In the genomic region with DNA sequence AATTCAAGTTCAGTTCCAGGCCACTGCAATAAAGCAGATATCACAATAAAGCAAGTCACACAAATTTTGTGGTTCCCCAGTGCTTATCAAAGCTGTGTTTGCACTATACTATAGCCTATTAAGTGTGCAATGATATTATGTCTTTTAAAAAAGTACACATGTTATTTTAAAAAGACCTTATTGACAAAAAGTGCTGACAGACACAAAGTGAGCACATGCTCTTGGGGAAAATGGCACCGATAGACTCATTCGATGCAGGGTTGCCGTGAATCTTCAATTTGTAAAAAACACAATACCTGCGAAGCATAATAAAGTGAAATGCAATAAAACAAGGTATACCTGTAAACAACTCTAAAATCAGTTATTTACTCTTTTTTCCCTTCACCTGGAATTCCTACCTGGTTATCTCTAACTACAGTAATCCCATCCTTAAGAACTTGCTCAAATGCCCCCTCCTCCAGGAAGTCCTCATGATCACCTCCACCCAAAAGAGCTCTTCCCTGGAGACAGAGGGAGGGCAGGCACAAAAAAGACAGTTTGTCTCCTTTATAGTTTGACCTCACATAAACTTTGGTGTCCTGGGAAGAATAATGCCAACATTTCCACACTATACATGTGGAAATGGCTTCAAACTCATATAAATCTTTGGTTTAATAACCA, we compare ENCODE assay signal across 22 cellular contexts. TPM values are rescaled to one million over a fixed set of nuclear protein-coding genes. Genes with fewer than 3 reads are reported as not detected.
A peak's percentile ranks its signal among the peaks of the same experiment; 100 is the strongest.
DNase-seq lines count a peak whose midpoint lies in the region; ATAC-seq and TF ChIP-seq lines count a peak whose summit lies in the region.
"Had no signal": no experiment of that assay in that cellular context is flagged by ENCODE, and none has a peak within 500 bp of the region (broad histone marks: within the 10 kb centered on the region; RNA-seq: fewer than 3 reads in every experiment).

No MANE protein-coding gene starts in this region.

- peak overlapping the region; percentile 82 for H3K4me2 ChIP-seq in GM23248 (ENCODE audit: unreplicated experiment)
- H3K4me2 ChIP-seq in osteoblast (ENCODE audit: insufficient read depth, low read length) = peak overlapping the region; percentile 64
- H3K4me2 ChIP-seq in GM23338 = no peak overlapping the region
- H3K4me2 ChIP-seq: BLaER1, KMS-11 had no signal

- H3K36me3 Mint-ChIP-seq in glutamatergic neuron (ENCODE audit: unreplicated experiment) = no peaks in the 10 kb centered on the region
- 0 out of 3 replicates have a peak, but pooled peaks cover 6% of the 10 kb centered on the region for H3K36me3 Mint-ChIP-seq in GM23338 (ENCODE audit: low read depth)
- no peaks in the 10 kb centered on the region for H3K36me3 Mint-ChIP-seq in activated T-helper 2 cell treated with anti-CD3 and anti-CD28 coated beads, Interferon-gamma antibody, Interleukin-2, Interleukin-4, amounts not matched to agents 10 μg/mL and 5 μg/mL and 100 μg/mL, durations not matched to agents 14 hours and 24 hours and 36 hours (ENCODE audit: low read depth)

- WGBS in GM23248 (ENCODE audit: low coverage in 1 of 2, low lambda C conversion rate in 2 of 2, missing lambda C conversion rate in 2 of 2), 2 experiments = 70 to 73% methylated on average over 4 of the region's 4 CpGs

- H3K27ac Mint-ChIP-seq in glutamatergic neuron (ENCODE audit: unreplicated experiment) (no peak overlapping the region), GM23338 (no peak overlapping the region)
- no peak overlapping the region for H3K27ac Mint-ChIP-seq in activated T-helper 2 cell treated with anti-CD3 and anti-CD28 coated beads, Interferon-gamma antibody, Interleukin-2, Interleukin-4, amounts not matched to agents 10 μg/mL and 5 μg/mL and 100 μg/mL, durations not matched to agents 14 hours and 24 hours and 36 hours
- H3K27ac Mint-ChIP-seq: CD4-positive, alpha-beta T cell had no signal

- H3K4me1 Mint-ChIP-seq in glutamatergic neuron (ENCODE audit: low read depth, unreplicated experiment) (peaks cover 6% of the 10 kb centered on the region), GM23338 (peaks cover 31% of the 10 kb centered on the region)
- H3K4me1 Mint-ChIP-seq in activated T-helper 2 cell treated with anti-CD3 and anti-CD28 coated beads, Interferon-gamma antibody, Interleukin-2, Interleukin-4, amounts not matched to agents 10 μg/mL and 5 μg/mL and 100 μg/mL, durations not matched to agents 14 hours and 24 hours and 36 hours (ENCODE audit: low read depth) = no peaks in the 10 kb centered on the region

- H3K36me3 ChIP-seq in GM23248 (ENCODE audit: low read depth) = no peaks in the 10 kb centered on the region
- no peaks in the 10 kb centered on the region for H3K36me3 ChIP-seq in adipocyte (ENCODE audit: control insufficient read depth, insufficient read depth, low read length, severe bottlenecking)
- H3K36me3 ChIP-seq in osteoblast (ENCODE audit: insufficient read depth, low read length) = no peaks in the 10 kb centered on the region
- no peaks in the 10 kb centered on the region for H3K36me3 ChIP-seq in GM23338 (ENCODE audit: insufficient read depth)
- H3K36me3 ChIP-seq: BLaER1 had no signal

- H4K20me1 ChIP-seq in GM23248 (ENCODE audit: insufficient read depth) = no peaks in the 10 kb centered on the region
- H4K20me1 ChIP-seq in osteoblast (ENCODE audit: insufficient read depth, low read length) = no peaks in the 10 kb centered on the region
- H4K20me1 ChIP-seq in GM23338 (replicated peaks; ENCODE audit: insufficient read depth) = no peaks in the 10 kb centered on the region
- H4K20me1 ChIP-seq: BLaER1 had no signal

- in situ Hi-C loops in GM23248 (cut with MboI) = no loop called here

- TF ChIP-seq CTCF in glutamatergic neuron (IDR thresholded peaks at IDR 0.05; ENCODE audit: partially characterized antibody, unreplicated experiment) (no peak), osteoblast (IDR thresholded peaks at IDR 0.05; ENCODE audit: extremely low read depth, low read depth, low read length) (no peak), GM23338 (conservative IDR thresholded peaks at IDR 0.05; ENCODE audit: low read depth in 2 of 2) (no peak)

- no peak overlapping the region for H2AFZ ChIP-seq in GM23248
- no peak overlapping the region for H2AFZ ChIP-seq in osteoblast (ENCODE audit: low read length)
- H2AFZ ChIP-seq in GM23338 = no peak overlapping the region

- H3K9me3 Mint-ChIP-seq in glutamatergic neuron (ENCODE audit: unreplicated experiment) (peaks cover 2% of the 10 kb centered on the region), GM23338 (no peaks in the 10 kb centered on the region; the same call in 2 of the 3 replicates)
- no peaks in the 10 kb centered on the region for H3K9me3 Mint-ChIP-seq in activated T-helper 2 cell treated with anti-CD3 and anti-CD28 coated beads, Interferon-gamma antibody, Interleukin-2, Interleukin-4, amounts not matched to agents 10 μg/mL and 5 μg/mL and 100 μg/mL, durations not matched to agents 14 hours and 24 hours and 36 hours
- H3K9me3 Mint-ChIP-seq: CD4-positive, alpha-beta T cell had no signal

- H3K27me3 Mint-ChIP-seq in glutamatergic neuron (ENCODE audit: unreplicated experiment) = peaks cover 3% of the 10 kb centered on the region
- peaks cover 6% of the 10 kb centered on the region for H3K27me3 Mint-ChIP-seq in GM23338 (ENCODE audit: insufficient read depth, low read depth, poor library complexity)
- peaks cover 39% of the 10 kb centered on the region for H3K27me3 Mint-ChIP-seq in activated T-helper 2 cell treated with anti-CD3 and anti-CD28 coated beads, Interferon-gamma antibody, Interleukin-2, Interleukin-4, amounts not matched to agents 10 μg/mL and 5 μg/mL and 100 μg/mL, durations not matched to agents 14 hours and 24 hours and 36 hours (ENCODE audit: low read depth)

- H3K9me2 ChIP-seq in GM23248 (ENCODE audit: insufficient read depth) = no peaks in the 10 kb centered on the region
- H3K9me2 ChIP-seq in GM23338 (ENCODE audit: insufficient read depth) = no peaks in the 10 kb centered on the region

- H3K4me1 ChIP-seq in GM23248 (ENCODE audit: insufficient read depth) = peaks cover 27% of the 10 kb centered on the region
- H3K4me1 ChIP-seq in adipocyte (ENCODE audit: control insufficient read depth, insufficient read depth, low read length) = peaks cover 25% of the 10 kb centered on the region
- H3K4me1 ChIP-seq in osteoblast (ENCODE audit: insufficient read depth, low read length) = peaks cover 29% of the 10 kb centered on the region
- H3K4me1 ChIP-seq in GM23338 (ENCODE audit: insufficient read depth) = no peaks in the 10 kb centered on the region
- H3K4me1 ChIP-seq: BLaER1 had no signal

- H3F3A ChIP-seq in GM23248 (ENCODE audit: insufficient read depth) = peaks cover 20% of the 10 kb centered on the region
- no peaks in the 10 kb centered on the region for H3F3A ChIP-seq in GM23338 (replicated peaks; ENCODE audit: low read depth)

- intact Hi-C loops in activated T-helper 2 cell treated with anti-CD3 and anti-CD28 coated beads, Interferon-gamma antibody, Interleukin-2, Interleukin-4, amounts not matched to agents 10 μg/mL and 5 μg/mL and 100 μg/mL, durations not matched to agents 14 hours and 24 hours and 36 hours (cut with micrococcal nuclease) = no loop called here

- H3K4me3 Mint-ChIP-seq in glutamatergic neuron (ENCODE audit: unreplicated experiment) = peak overlapping the region; percentile 3
- H3K4me3 Mint-ChIP-seq in GM23338 = no peak overlapping the region
- H3K4me3 Mint-ChIP-seq in activated T-helper 2 cell treated with anti-CD3 and anti-CD28 coated beads, Interferon-gamma antibody, Interleukin-2, Interleukin-4, amounts not matched to agents 10 μg/mL and 5 μg/mL and 100 μg/mL, durations not matched to agents 14 hours and 24 hours and 36 hours (ENCODE audit: low read depth) = no peak overlapping the region
- H3K4me3 Mint-ChIP-seq: CD4-positive, alpha-beta T cell had no signal

- DNase-seq in GM23248 (no peak), adipocyte (ENCODE audit: low read depth) (no peak), glutamatergic neuron (no peak), osteoblast (ENCODE audit: insufficient read length, low spot score, missing footprints) (no peak), GM23338 (ENCODE audit: low spot score) (no peak), OCI-M1 (lab: John Stamatoyannopoulos, UW) (no peak), SIG-M5 (lab: John Stamatoyannopoulos, UW) (no peak)
- DNase-seq in activated T-helper 2 cell treated with anti-CD3 and anti-CD28 coated beads, Interferon-gamma antibody, Interleukin-2, Interleukin-4, amounts not matched to agents 10 μg/mL and 5 μg/mL and 100 μg/mL, durations not matched to agents 14 hours and 24 hours and 36 hours (ENCODE audit: low spot score) = no peak
- DNase-seq: ACHN; CD4-positive, alpha-beta T cell; COR-L47; DMS79; H7; NCI-H1105; NCI-H146; NCI-H2029 treated with DMSO at 0.1 percent for 48 hours; NCI-H226; NCI-H510A treated with DMSO at 0.1 percent for 48 hours; NCI-H748 treated with DMSO at 0.1 percent for 48 hours had no signal

- H3K27me3 ChIP-seq in GM23248 (replicated peaks; ENCODE audit: insufficient read depth) (no peaks in the 10 kb centered on the region), adipocyte (replicated peaks; ENCODE audit: control insufficient read depth, insufficient read depth, low read length) (peaks cover 5% of the 10 kb centered on the region), osteoblast (ENCODE audit: insufficient read depth, low read length) (peaks cover 3% of the 10 kb centered on the region), GM23338 (ENCODE audit: insufficient read depth) (no peaks in the 10 kb centered on the region)
- H3K27me3 ChIP-seq: BLaER1 had no signal

- H3K79me2 ChIP-seq in GM23248 (ENCODE audit: insufficient read depth) = no peaks in the 10 kb centered on the region
- no peaks in the 10 kb centered on the region for H3K79me2 ChIP-seq in osteoblast (ENCODE audit: insufficient read depth, low read length)
- no peaks in the 10 kb centered on the region for H3K79me2 ChIP-seq in GM23338 (replicated peaks; ENCODE audit: insufficient read depth)

- peak overlapping the region; percentile 50; the same call in 1 of the 2 replicates for H3K4me3 ChIP-seq in GM23248
- no peak overlapping the region for H3K4me3 ChIP-seq in adipocyte (ENCODE audit: low read length)
- no peak overlapping the region for H3K4me3 ChIP-seq in osteoblast (ENCODE audit: insufficient read depth, low read length)
- H3K4me3 ChIP-seq in GM23338 = no peak overlapping the region
- H3K4me3 ChIP-seq: BLaER1 had no signal

- no peak for ATAC-seq in GM23338

- H3K27ac ChIP-seq in GM23248 = peak overlapping the region; percentile 53
- H3K27ac ChIP-seq in osteoblast (ENCODE audit: low read depth, low read length) = no peak overlapping the region
- no peak overlapping the region for H3K27ac ChIP-seq in GM23338 (ENCODE audit: low read depth)
- H3K27ac ChIP-seq: BLaER1, KMS-11, RWPE1 had no signal

- H3K9ac ChIP-seq in GM23248 = peak overlapping the region; percentile 11; the same call in 1 of the 2 replicates
- H3K9ac ChIP-seq in adipocyte (ENCODE audit: low read length) = peak overlapping the region; percentile 35
- H3K9ac ChIP-seq: BLaER1, KMS-11 had no signal

- H3K9me3 ChIP-seq in GM23248 (ENCODE audit: low read depth) (no peaks in the 10 kb centered on the region), adipocyte (ENCODE audit: control insufficient read depth, low read length) (no peaks in the 10 kb centered on the region), osteoblast (ENCODE audit: low read depth, low read length) (no peaks in the 10 kb centered on the region)
- H3K9me3 ChIP-seq: BLaER1 had no signal

RNA-seq across cellular contexts. Expression of a gene that starts 9.7 kb away (rescaled TPM):
- total RNA-seq in GM23248 (2014; rRNA removed; shearing (Covaris generic)) = 108 and 123 TPM in 2 replicates
- polyA plus RNA-seq in GM23248 (2016; fragmentation: Nextera tagmentation; extraction: Ambion mirVana) = 76.2 and 79.5 TPM in 2 replicates
- total RNA-seq in glutamatergic neuron (ENCODE audit: unreplicated experiment) = 27.3 TPM
- total RNA-seq in osteoblast = 251 and 352 TPM in 2 replicates
- total RNA-seq in GM23338 (2014; rRNA removed; shearing (Covaris generic)) = 46.5 and 46.6 TPM in 2 replicates
- 14.9 and 15.2 TPM in 2 replicates for polyA plus RNA-seq in GM23338 (2016; fragmentation: Nextera tagmentation; extraction: Ambion mirVana)
- 8.9 and 9.1 TPM in 2 replicates for total RNA-seq in activated T-helper 2 cell treated with anti-CD3 and anti-CD28 coated beads, Interferon-gamma antibody, Interleukin-2, Interleukin-4, amounts not matched to agents 10 μg/mL and 5 μg/mL and 100 μg/mL, durations not matched to agents 14 hours and 24 hours and 36 hours
